ENCODE assay signal across 8 cellular contexts in genomic region chr19:40284501-40285352, GRCh38. TPM values are rescaled to one million over a fixed set of nuclear protein-coding genes. Genes with fewer than 3 reads are reported as not detected.
A peak's percentile ranks its signal among the peaks of the same experiment; 100 is the strongest.
DNase-seq lines count a peak whose midpoint lies in the region; ATAC-seq, FAIRE-seq and TF ChIP-seq lines count a peak whose summit lies in the region.

Gene AKT2 (minus strand): TSS chr19:40285345. CDS start chr19:40265267, 20,078 bp downstream.

- no peaks in the 10 kb centered on the region for H3K9me3 ChIP-seq in DND-41 (ENCODE audit: insufficient read depth, low read length, severe bottlenecking)
- no peaks in the 10 kb centered on the region for H3K9me3 ChIP-seq in Karpas-422 (ENCODE audit: low read length)
- no peaks in the 10 kb centered on the region for H3K9me3 ChIP-seq in GM12878 (replicated peaks; ENCODE audit: control insufficient read depth, insufficient read depth, low read length)
- no peaks in the 10 kb centered on the region for H3K9me3 ChIP-seq in iPS-18a (ENCODE audit: control insufficient read depth, low read depth, low read length)

- H3K79me2 ChIP-seq in DND-41 (ENCODE audit: insufficient read depth, low read length) (peaks cover 51% of the 10 kb centered on the region), Karpas-422 (ENCODE audit: low read length) (peaks cover 54% of the 10 kb centered on the region), GM12878 (ENCODE audit: control insufficient read depth, insufficient read depth, low read length) (peaks cover 54% of the 10 kb centered on the region)

- H3K4me2 ChIP-seq in DND-41 (ENCODE audit: insufficient read depth, low read length) = peak within 1 kb of the TSS; percentile 90
- peak within 1 kb of the TSS; percentile 92 for H3K4me2 ChIP-seq in Karpas-422 (ENCODE audit: low read depth, low read length, poor library complexity, severe bottlenecking)
- peak within 1 kb of the TSS; percentile 62 for H3K4me2 ChIP-seq in GM12878 (ENCODE audit: control insufficient read depth, insufficient read depth)

- SMC1A ChIA-PET in GM12878 (lab: Charles Lee; ENCODE audit: uncharacterized antibody, unreplicated experiment) = interaction anchor here (0.9 to 1.2 kb wide), 3 partner anchors 8 to 63 kb away, joined by 3 to 4 read pairs (median 3); partner anchors contain the start of genes C19orf47 and PLD3

- POLR2A ChIA-PET in GM12878 (lab: Charles Lee) = interaction anchor here (0.9 to 2.6 kb wide), 4 partner anchors 10 to 136 kb away, joined by 3 to 15 read pairs (median 4); no protein-coding TSS in a partner anchor

- peaks cover 42% of the 10 kb centered on the region for H3K4me1 ChIP-seq in DND-41 (ENCODE audit: insufficient read depth, low read length)
- H3K4me1 ChIP-seq in Karpas-422 (ENCODE audit: low read length) = peaks cover 59% of the 10 kb centered on the region
- H3K4me1 ChIP-seq in GM12878 (ENCODE audit: control insufficient read depth, insufficient read depth, low read length) = peaks cover 21% of the 10 kb centered on the region
- peaks cover 10% of the 10 kb centered on the region for H3K4me1 ChIP-seq in iPS-18a (ENCODE audit: control insufficient read depth, low read depth, low read length)

- peak within 1 kb of the TSS; percentile 92 for H2AFZ ChIP-seq in DND-41 (ENCODE audit: low read depth, low read length)
- H2AFZ ChIP-seq in Karpas-422 (ENCODE audit: low read length) = no peak within 1 kb of the TSS
- peak within 1 kb of the TSS; percentile 69 for H2AFZ ChIP-seq in GM12878 (ENCODE audit: control insufficient read depth, low read depth, low read length)

- peak within 1 kb of the TSS; percentile 98 for H3K9ac ChIP-seq in DND-41 (ENCODE audit: low read depth, low read length)
- H3K9ac ChIP-seq in Karpas-422 (ENCODE audit: low read length) = peak within 1 kb of the TSS; percentile 98
- peak within 1 kb of the TSS; percentile 87 for H3K9ac ChIP-seq in GM12878 (ENCODE audit: control insufficient read depth, insufficient read depth, low read length)
- H3K9ac ChIP-seq in iPS-18a (ENCODE audit: low read length) = peak within 1 kb of the TSS; percentile 87

- CTCF ChIA-PET in GM12878 (lab: Yijun Ruan, JAX) = interaction anchor here (0.6 kb wide), 1 partner anchor 121 kb away, joined by 3 read pairs; no protein-coding TSS in a partner anchor

- H3K4me3 ChIP-seq in DND-41 (ENCODE audit: low read depth in 1 of 2, low read length in 2 of 2) = peak within 1 kb of the TSS; percentile 48 to 94; a peak in 3 of 4 replicates
- peak within 1 kb of the TSS; percentile 81 for H3K4me3 ChIP-seq in Karpas-422 (ENCODE audit: low read length)
- peak within 1 kb of the TSS; percentile 99 for H3K4me3 ChIP-seq in GM12878
- H3K4me3 ChIP-seq in iPS-18a (ENCODE audit: low read length) = peak within 1 kb of the TSS; percentile 85
- H3K4me3 ChIP-seq in skin epidermis = peak within 1 kb of the TSS; percentile 84 to 97 (median 94)

- no peak for TF ChIP-seq CTCF in DND-41 (IDR thresholded peaks at IDR 0.05; ENCODE audit: borderline replicate concordance, extremely low read depth, low read length, poor library complexity, severe bottlenecking)
- no peak for TF ChIP-seq CTCF in GM12878 (IDR thresholded peaks at IDR 0.05 in 2 of 3, conservative IDR thresholded peaks at IDR 0.05 in 1 of 3; ENCODE audit: control insufficient read depth in 2 of 3, extremely low read depth in 1 of 3, insufficient read depth in 1 of 3, low read depth in 3 of 3, low read length in 3 of 3)

- TF ChIP-seq POLR2A in GM12878 (IDR thresholded peaks at IDR 0.05; ENCODE audit: low read depth, low read length) = peak; percentile 79

- H3K36me3 ChIP-seq in DND-41 (ENCODE audit: insufficient read depth, low read length) (peaks cover 25% of the 10 kb centered on the region), Karpas-422 (ENCODE audit: insufficient read depth, low read length) (peaks cover 6% of the 10 kb centered on the region; the same call in 1 of the 2 replicates), GM12878 (ENCODE audit: control insufficient read depth in 2 of 2, insufficient read depth in 2 of 2, low read length in 1 of 2) (peaks cover 0 to 7% of the 10 kb centered on the region in 2 experiments; a peak in 2 of 4 replicates), iPS-18a (ENCODE audit: control insufficient read depth, low read depth, low read length) (no peaks in the 10 kb centered on the region)

- intact Hi-C loops in GM12878 (cut with micrococcal nuclease; ENCODE audit: unreplicated experiment) = no loop called here

- in situ Hi-C loops in GM12878 (cut with MboI) = no loop called here

- RAD21 ChIA-PET in GM12878 (lab: Charles Lee; ENCODE audit: unreplicated experiment) = interaction anchor here (0.6 to 1.6 kb wide), 6 partner anchors 21 to 178 kb away, joined by 3 to 6 read pairs (median 3); no protein-coding TSS in a partner anchor

- peak within 1 kb of the TSS; percentile 99 for H3K27ac ChIP-seq in DND-41 (ENCODE audit: low read length)
- peak within 1 kb of the TSS; percentile 84 for H3K27ac ChIP-seq in Karpas-422 (ENCODE audit: low read length)
- H3K27ac ChIP-seq in GM12878 (ENCODE audit: control insufficient read depth, insufficient read depth) = peak within 1 kb of the TSS; percentile 91
- H3K27ac ChIP-seq in iPS-18a (ENCODE audit: low read length) = peak within 1 kb of the TSS; percentile 97
- peak within 1 kb of the TSS; percentile 91 to 100 (median 98) for H3K27ac ChIP-seq in skin epidermis

- no TSS peak for BruUV-seq in GM12878 (replicated peaks; lab: Mats Ljungman, UMichigan)

- peak in 1 of 2 experiments; percentile 22; a peak in 1 of 4 replicates for TF ChIP-seq EP300 in GM12878 (IDR thresholded peaks at IDR 0.05; ENCODE audit: borderline replicate concordance in 1 of 2, control insufficient read depth in 1 of 2, low read depth in 2 of 2, low read length in 2 of 2)

- WGBS in GM12878 (ENCODE audit: insufficient coverage, insufficient replicate concordance, low lambda C conversion rate, missing lambda C conversion rate) = under 1% methylated on average over 39 of the region's 84 CpGs

- H4K20me1 ChIP-seq in DND-41 (ENCODE audit: insufficient read depth, low read length) (peaks cover 44% of the 10 kb centered on the region), Karpas-422 (ENCODE audit: insufficient read depth, low read depth, low read length) (peaks cover 9% of the 10 kb centered on the region; the same call in 1 of the 2 replicates), GM12878 (ENCODE audit: control insufficient read depth, insufficient read depth) (peaks cover 2% of the 10 kb centered on the region; the same call in 1 of the 2 replicates)

- peak; percentile 56 for ATAC-seq in DND-41 (ENCODE audit: insufficient read depth, low read depth)
- peak; percentile 27 for ATAC-seq in GM21576 (IDR thresholded peaks at IDR 0.05; ENCODE audit: unreplicated experiment)
- peak; percentile 59 for ATAC-seq in GM12878

- peak; percentile 65 for FAIRE-seq in GM12878 (lab: Jason Lieb, UNC)

- no peak for TF ChIP-seq RAD21 in GM12878 (IDR thresholded peaks at IDR 0.05; ENCODE audit: insufficient read depth, low read depth, low read length)

- H3K27me3 ChIP-seq in DND-41 (ENCODE audit: insufficient read depth, low read length, poor library complexity) (no peaks in the 10 kb centered on the region), Karpas-422 (ENCODE audit: low read length) (no peaks in the 10 kb centered on the region), GM12878 (replicated peaks in 1 of 2; ENCODE audit: control insufficient read depth in 2 of 2, insufficient read depth in 2 of 2, low read length in 1 of 2) (no peaks in the 10 kb centered on the region), iPS-18a (ENCODE audit: control insufficient read depth, insufficient read depth, low read length) (no peaks in the 10 kb centered on the region)

- peak; percentile 87 for DNase-seq in DND-41
- peak; percentile 79 for DNase-seq in Karpas-422
- peak; percentile 62 for DNase-seq in T-helper 9 cell
- DNase-seq in GM12878 (ENCODE audit: low read depth, low spot score) = peak; percentile 48
- no peak for DNase-seq in DMS153 (lab: John Stamatoyannopoulos, UW)

- H3K9me2 ChIP-seq in Karpas-422 (replicated peaks; ENCODE audit: insufficient read depth, low read length) = no peaks in the 10 kb centered on the region

TF ChIP-seq in GM12878, 131 proteins besides CTCF, POLR2A, EP300 and RAD21 (continues in another document):
- TF ChIP-seq MEF2B (IDR thresholded peaks at IDR 0.05; ENCODE audit: partially characterized antibody, poor library complexity, severe bottlenecking) (no peak), ASH2L (IDR thresholded peaks at IDR 0.05; ENCODE audit: borderline replicate concordance, low read depth) (no peak)

RNA-seq across cellular contexts. Expression of gene AKT2, which starts in this region (rescaled TPM):
- 85.9 and 128 TPM in 2 replicates for total RNA-seq in Karpas-422 (2014; rRNA removed; shearing (Covaris generic); ENCODE audit: low replicate concordance)
- 225 and 245 TPM in 2 replicates for total RNA-seq in GM12878 (2013; cell fraction: nucleolus; rRNA removed)
- 65.3 and 69.4 TPM in 2 replicates for total RNA-seq in GM12878 (2014; rRNA removed)
- total RNA-seq in GM12878 (2014; rRNA removed; fragmentation: Illumina TruSeq; extraction: Trizol) = 69.1 and 73.6 TPM in 2 replicates
- total RNA-seq in GM12878 (2021) = 154 and 158 TPM in 2 replicates
- polyA plus RNA-seq in GM12878 (2011; ENCODE audit: low read depth) = 28.0 TPM
- polyA plus RNA-seq in GM12878 (2011; rRNA removed) = 88.6 and 185 TPM in 2 replicates
- 170 and 190 TPM in 2 replicates for polyA plus RNA-seq in GM12878 (2011; cell fraction: cytosol; rRNA removed)
- 414 and 491 TPM in 2 replicates for polyA plus RNA-seq in GM12878 (2011; cell fraction: nucleus; rRNA removed)
- 90.9 and 106 TPM in 2 replicates for polyA plus RNA-seq in GM12878 (2012)
- 67.5 and 136 TPM in 2 replicates for polyA plus RNA-seq in GM12878 (2014; fragmentation: Illumina TruSeq; extraction: Trizol)
- polyA plus RNA-seq in GM12878 (2014; fragmentation: Nextera tagmentation; extraction: Ambion mirVana) = 1 to 10 TPM; 1.0 to 2.5 TPM
- polyA plus RNA-seq in GM12878 (2014; rRNA removed) = 128 and 161 TPM in 2 replicates
- polyA plus RNA-seq in GM12878 (2016; fragmentation: Nextera tagmentation; extraction: Ambion mirVana) = 10 to 100 TPM; 34.6 to 37.4 TPM
- 86.9 and 127 TPM in 2 replicates for polyA minus RNA-seq in GM12878 (2011; rRNA and poly(A)+ RNA removed)
- 49.3 and 54.7 TPM in 2 replicates for polyA minus RNA-seq in GM12878 (2011; cell fraction: cytosol; rRNA and poly(A)+ RNA removed)
- polyA minus RNA-seq in GM12878 (2011; cell fraction: nucleus; rRNA and poly(A)+ RNA removed) = 56.0 and 75.0 TPM in 2 replicates
